ENCODE assay signal across 9 cellular contexts in genomic region chr17:40791808-40792436, GRCh38. TPM values are rescaled to one million over a fixed set of nuclear protein-coding genes. Genes with fewer than 3 reads are reported as not detected.
DNase-seq lines count a peak whose midpoint lies in the region; ATAC-seq and TF ChIP-seq lines count a peak whose summit lies in the region.
"Had no signal": no experiment of that assay in that cellular context is flagged by ENCODE, and none has a peak within 500 bp of the region (broad histone marks: within the 10 kb centered on the region; RNA-seq: fewer than 3 reads in every experiment).

No MANE protein-coding gene starts in this region.

- TF ChIP-seq CTCF in GM12874 (IDR thresholded peaks at IDR 0.05; ENCODE audit: insufficient read depth, low read depth, low read length) (peak; percentile 39; the same call in 1 of the 2 replicates), OCI-LY3 (IDR thresholded peaks at IDR 0.05; ENCODE audit: low read depth, low read length) (peak; percentile 75), fibroblast of pulmonary artery (IDR thresholded peaks at IDR 0.05; ENCODE audit: low read length, missing control alignments) (peak; percentile 72), retinal pigment epithelial cell (conservative IDR thresholded peaks at IDR 0.05; ENCODE audit: low read depth, low read length) (peak; percentile 84)

- no peak overlapping the region for H3K4me3 Mint-ChIP-seq in activated CD4-positive, alpha-beta T cell treated with anti-CD3 and anti-CD28 coated beads, Interleukin-2, amount 10 ng/mL, durations not matched to agents 7 days and 5 days

- no peaks in the 10 kb centered on the region for H3K4me1 Mint-ChIP-seq in activated CD4-positive, alpha-beta T cell treated with anti-CD3 and anti-CD28 coated beads, Interleukin-2, amount 10 ng/mL, durations not matched to agents 7 days and 5 days

- no peak overlapping the region for H3K4me3 ChIP-seq in OCI-LY3 (ENCODE audit: low read length)
- no peak overlapping the region for H3K4me3 ChIP-seq in fibroblast of pulmonary artery (replicated peaks; ENCODE audit: low read depth, low read length)
- H3K4me3 ChIP-seq in retinal pigment epithelial cell (ENCODE audit: low read length): no peak overlapping the region

- no peak overlapping the region for H3K9ac ChIP-seq in OCI-LY3 (ENCODE audit: low read length)

- H3K4me1 ChIP-seq in OCI-LY3 (ENCODE audit: low read length): peaks cover 34% of the 10 kb centered on the region

- no peaks in the 10 kb centered on the region for H3K9me3 Mint-ChIP-seq in activated CD4-positive, alpha-beta T cell treated with anti-CD3 and anti-CD28 coated beads, Interleukin-2, amount 10 ng/mL, durations not matched to agents 7 days and 5 days

- no peak for ATAC-seq in HG02884 (IDR thresholded peaks at IDR 0.05; ENCODE audit: unreplicated experiment)
- ATAC-seq in left colon: no peak

- H3K27me3 Mint-ChIP-seq in activated CD4-positive, alpha-beta T cell treated with anti-CD3 and anti-CD28 coated beads, Interleukin-2, amount 10 ng/mL, durations not matched to agents 7 days and 5 days: peaks cover 26% of the 10 kb centered on the region

- CTCF ChIA-PET in activated CD4-positive, alpha-beta T cell treated with anti-CD3 and anti-CD28 coated beads, Interleukin-2, amount 10 ng/mL, durations not matched to agents 7 days and 5 days (lab: Charles Lee): no interaction called here

- POLR2A ChIA-PET in activated CD4-positive, alpha-beta T cell treated with anti-CD3 and anti-CD28 coated beads, Interleukin-2, amount 10 ng/mL, durations not matched to agents 7 days and 5 days (lab: Charles Lee): no interaction called here

- H3K79me2 ChIP-seq in OCI-LY3 (ENCODE audit: low read length): no peaks in the 10 kb centered on the region

- H4K20me1 ChIP-seq in OCI-LY3 (ENCODE audit: insufficient read depth, low read length): no peaks in the 10 kb centered on the region

- 0 out of 2 replicates have a peak overlapping the region, but pooled peaks have one; percentile 3 for H3K4me2 ChIP-seq in OCI-LY3 (ENCODE audit: low read length)

- no peaks in the 10 kb centered on the region for H3K9me3 ChIP-seq in OCI-LY3 (ENCODE audit: insufficient read depth, low read length)

- H3K27me3 ChIP-seq in OCI-LY3 (ENCODE audit: low read depth, low read length): no peaks in the 10 kb centered on the region

- H2AFZ ChIP-seq in OCI-LY3 (ENCODE audit: low read depth, low read length): no peak overlapping the region

- no peak overlapping the region for H3K27ac Mint-ChIP-seq in activated CD4-positive, alpha-beta T cell treated with anti-CD3 and anti-CD28 coated beads, Interleukin-2, amount 10 ng/mL, durations not matched to agents 7 days and 5 days

- DNase-seq in fibroblast of pulmonary artery (ENCODE audit: low read depth) (peak; percentile 65), retinal pigment epithelial cell (ENCODE audit: low read depth) (no peak), amygdala (lab: John Stamatoyannopoulos, UW) (no peak), left colon (no peak)
- no peak for DNase-seq in activated CD4-positive, alpha-beta T cell treated with anti-CD3 and anti-CD28 coated beads, Interleukin-2, amount 10 ng/mL, durations not matched to agents 7 days and 5 days

- H3K36me3 Mint-ChIP-seq in activated CD4-positive, alpha-beta T cell treated with anti-CD3 and anti-CD28 coated beads, Interleukin-2, amount 10 ng/mL, durations not matched to agents 7 days and 5 days (ENCODE audit: low read depth): no peaks in the 10 kb centered on the region

- H3K36me3 ChIP-seq in OCI-LY3 (replicated peaks; ENCODE audit: low read depth, low read length): no peaks in the 10 kb centered on the region

- intact Hi-C loops in left colon (cut with DNase I, micrococcal nuclease): no loop called here

- no peak overlapping the region for H3K27ac ChIP-seq in OCI-LY3 (ENCODE audit: low read length)

RNA-seq across cellular contexts. Expression of gene KRT28, which starts 7.8 kb away (rescaled TPM):
- total RNA-seq in activated CD4-positive, alpha-beta T cell treated with anti-CD3 and anti-CD28 coated beads, Interleukin-2, amount 10 ng/mL, durations not matched to agents 7 days and 5 days: not detected
- total RNA-seq in left colon: not detected
- total RNA-seq: mononuclear cell had no signal

RNA-seq across cellular contexts. Expression of gene KRT27, which starts 9.6 kb away (rescaled TPM):
- not detected for total RNA-seq in activated CD4-positive, alpha-beta T cell treated with anti-CD3 and anti-CD28 coated beads, Interleukin-2, amount 10 ng/mL, durations not matched to agents 7 days and 5 days
- under 1 TPM in 1 of 2 donors, not detected in 1; 0.36 TPM for total RNA-seq in left colon
- total RNA-seq: mononuclear cell had no signal

RNA-seq across cellular contexts. Expression of gene KRT26, which starts 19.9 kb away (rescaled TPM):
- not detected for total RNA-seq in activated CD4-positive, alpha-beta T cell treated with anti-CD3 and anti-CD28 coated beads, Interleukin-2, amount 10 ng/mL, durations not matched to agents 7 days and 5 days
- total RNA-seq in left colon: not detected
- total RNA-seq: mononuclear cell had no signal

RNA-seq across cellular contexts. Expression of gene KRT10, which starts 30.5 kb away (rescaled TPM):
- total RNA-seq in activated CD4-positive, alpha-beta T cell treated with anti-CD3 and anti-CD28 coated beads, Interleukin-2, amount 10 ng/mL, durations not matched to agents 7 days and 5 days: 10 to 100 TPM; 21.0 to 22.9 TPM
- 10 to 100 TPM; 25.1 to 38.9 TPM for total RNA-seq in left colon

RNA-seq across cellular contexts. Expression of gene KRT25, which starts 36.8 kb away (rescaled TPM):
- not detected for total RNA-seq in activated CD4-positive, alpha-beta T cell treated with anti-CD3 and anti-CD28 coated beads, Interleukin-2, amount 10 ng/mL, durations not matched to agents 7 days and 5 days
- not detected for total RNA-seq in left colon
- total RNA-seq: mononuclear cell had no signal
